13 cellular contexts compared by ENCODE assay signal in the genomic region with DNA sequence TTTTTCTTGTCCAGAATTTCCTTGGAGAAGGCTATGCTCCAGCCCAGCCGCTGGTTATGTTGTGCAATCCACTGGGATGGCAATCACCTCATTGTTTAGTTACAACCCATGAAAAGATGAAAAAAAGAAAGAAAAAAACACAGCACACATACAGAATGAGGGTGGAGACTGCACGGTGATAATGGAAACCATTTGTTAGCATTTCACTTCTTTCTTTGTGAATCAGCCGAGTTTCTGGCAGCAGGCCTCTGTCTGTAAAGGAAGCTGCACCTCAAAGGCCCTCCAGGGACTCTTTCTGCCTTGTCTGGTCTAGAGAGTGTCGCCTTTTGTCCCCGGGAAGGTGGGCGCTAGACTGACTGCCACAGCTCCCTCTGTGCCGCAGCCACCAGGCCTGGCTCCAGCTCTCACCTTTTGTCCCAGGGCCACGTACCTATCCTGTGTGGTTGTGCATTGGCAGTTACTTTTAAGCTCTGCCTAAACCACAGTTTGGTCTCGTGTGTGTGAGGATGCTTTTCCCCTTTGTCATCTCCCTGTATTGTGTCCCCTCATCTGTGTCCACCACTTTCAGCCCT. TPM values are rescaled to one million over a fixed set of nuclear protein-coding genes. Genes with fewer than 3 reads are reported as not detected.
DNase-seq lines count a peak whose midpoint lies in the region; ATAC-seq and TF ChIP-seq lines count a peak whose summit lies in the region.
"Had no signal": no experiment of that assay in that cellular context is flagged by ENCODE, and none has a peak within 500 bp of the region (broad histone marks: within the 10 kb centered on the region; RNA-seq: fewer than 3 reads in every experiment).

No MANE protein-coding gene starts in this region.

- H3K9me2 ChIP-seq in Karpas-422 (replicated peaks; ENCODE audit: insufficient read depth, low read length) = no peaks in the 10 kb centered on the region

- H2AFZ ChIP-seq in Karpas-422 (ENCODE audit: low read length) = no peak overlapping the region
- H2AFZ ChIP-seq: parathyroid adenoma had no signal

- H4K20me1 ChIP-seq in Karpas-422 (ENCODE audit: insufficient read depth, low read depth, low read length) = no peaks in the 10 kb centered on the region

- no peak for TF ChIP-seq CTCF in fibroblast of pulmonary artery (IDR thresholded peaks at IDR 0.05; ENCODE audit: low read length, missing control alignments)
- TF ChIP-seq CTCF in right lobe of liver (IDR thresholded peaks at IDR 0.05) = no peak

- no peak for TF ChIP-seq POLR2A in right lobe of liver (IDR thresholded peaks at IDR 0.05)

- H3K4me2 ChIP-seq in Karpas-422 (ENCODE audit: low read depth, low read length, poor library complexity, severe bottlenecking) = no peak overlapping the region

- H3K4me3 ChIP-seq in SJSA1 (no peak overlapping the region), fibroblast of pulmonary artery (replicated peaks; ENCODE audit: low read depth, low read length) (no peak overlapping the region), right lobe of liver (no peak overlapping the region), Karpas-422 (ENCODE audit: low read length) (no peak overlapping the region)

- H3K9me3 ChIP-seq in SJSA1 (replicated peaks) (no peaks in the 10 kb centered on the region), right lobe of liver (no peaks in the 10 kb centered on the region), Karpas-422 (ENCODE audit: low read length) (no peaks in the 10 kb centered on the region)

- DNase-seq in GM03348 (ENCODE audit: low spot score) (peak; percentile 87), SJSA1 (ENCODE audit: low read depth in 1 of 2, low spot score in 2 of 2) (peak; percentile 69 to 88), fibroblast of pulmonary artery (ENCODE audit: low read depth) (peak; percentile 90), renal cortical epithelial cell (ENCODE audit: low read depth) (peak; percentile 58), right lobe of liver (no peak), GM19240 (ENCODE audit: insufficient read length, low spot score) (no peak), Karpas-422 (no peak)
- DNase-seq: DMS53, NCI-H524 treated with DMSO at 0.1 percent for 48 hours had no signal

- no peaks in the 10 kb centered on the region for H3K79me2 ChIP-seq in Karpas-422 (ENCODE audit: low read length)
- H3K79me2 ChIP-seq: parathyroid adenoma had no signal

- H3K9ac ChIP-seq in Karpas-422 (ENCODE audit: low read length) = no peak overlapping the region
- H3K9ac ChIP-seq: parathyroid adenoma had no signal

- H3K4me1 ChIP-seq in SJSA1 (replicated peaks) = peaks cover 60% of the 10 kb centered on the region
- H3K4me1 ChIP-seq in right lobe of liver = no peaks in the 10 kb centered on the region
- H3K4me1 ChIP-seq in Karpas-422 (ENCODE audit: low read length) = peaks cover 6% of the 10 kb centered on the region
- H3K4me1 ChIP-seq: parathyroid adenoma had no signal

- H3K27me3 ChIP-seq in SJSA1 (replicated peaks) (no peaks in the 10 kb centered on the region), right lobe of liver (no peaks in the 10 kb centered on the region), Karpas-422 (ENCODE audit: low read length) (no peaks in the 10 kb centered on the region)

- 47% methylated on average over 8 of the region's 9 CpGs for WGBS in right lobe of liver (ENCODE audit: insufficient coverage, low coverage, low lambda C conversion rate, missing lambda C conversion rate)

- ATAC-seq in right lobe of liver = no peak
- no peak for ATAC-seq in HG03097 (IDR thresholded peaks at IDR 0.05; ENCODE audit: low FRiP score, unreplicated experiment)

- H3K27ac ChIP-seq in SJSA1 (peak overlapping the region; percentile 71), right lobe of liver (no peak overlapping the region), Karpas-422 (ENCODE audit: low read length) (no peak overlapping the region)
- H3K27ac ChIP-seq: parathyroid adenoma had no signal

- H3K36me3 ChIP-seq in SJSA1 (no peaks in the 10 kb centered on the region), right lobe of liver (no peaks in the 10 kb centered on the region), Karpas-422 (ENCODE audit: insufficient read depth, low read length) (no peaks in the 10 kb centered on the region)

- intact Hi-C loops in right lobe of liver (cut with DNase I) = no loop called here

RNA-seq across cellular contexts. Expression of a gene that starts 35.6 kb away (rescaled TPM):
- 1.3 and 6.0 TPM in 2 replicates for total RNA-seq in SJSA1 (2014; rRNA removed; shearing (Covaris generic))
- total RNA-seq in renal cortical epithelial cell (4.9 TPM in 1 of 2 replicates, not detected in the other), right lobe of liver (1 to 10 TPM in 2 of 6 experiments, under 1 TPM in 4; 0.22 to 1.3 (median 0.49) TPM)
- total RNA-seq in Karpas-422 (2014; rRNA removed; shearing (Covaris generic); ENCODE audit: low replicate concordance) = not detected in 2 replicates
- total RNA-seq: HT-29; T-helper 1 cell treated with Interleukin-12 subunit alpha and Interleukin-12 subunit beta and Interleukin-4 antibody, amounts not matched to agents 30 ng/mL and 1 ng/mL, for 36 hours had no signal

Comparison
In these comparisons a context has a peak if more than half of its experiments do, and no peak if none do; other contexts are left out.
1. DNase-seq: peak in GM03348 (single experiment), SJSA1 (2 of 2), fibroblast of pulmonary artery (single experiment) and renal cortical epithelial cell (single experiment); none in right lobe of liver (0 of 3), GM19240 (single experiment) and Karpas-422 (single experiment).